Comparison of ENCODE assay signal across 8 cellular contexts in genomic region chr11:77072851-77073327, GRCh38. TPM values are rescaled to one million over a fixed set of nuclear protein-coding genes. Genes with fewer than 3 reads are reported as not detected.
DNase-seq lines count a peak whose midpoint lies in the region; ATAC-seq, FAIRE-seq and TF ChIP-seq lines count a peak whose summit lies in the region.
"Had no signal": no experiment of that assay in that cellular context is flagged by ENCODE, and none has a peak within 500 bp of the region (broad histone marks: within the 10 kb centered on the region; RNA-seq: fewer than 3 reads in every experiment).

No MANE protein-coding gene starts in this region.

- H3K23ac ChIP-seq in mesenchymal stem cell (ENCODE audit: low read length in 2 of 2): no peak overlapping the region

- H3K27ac ChIP-seq in PC-3 (ENCODE audit: low read length) (peak overlapping the region; percentile 51), K562 (ENCODE audit: extremely low read depth, low read depth, low read length) (no peak overlapping the region), mesenchymal stem cell (ENCODE audit: low read length, poor library complexity, severe bottlenecking) (peak overlapping the region; percentile 63), suprapubic skin (peak overlapping the region; percentile 86), caudate nucleus (ENCODE audit: low read depth, low read length) (no peak overlapping the region)

- H3K18ac ChIP-seq in mesenchymal stem cell (ENCODE audit: low read depth in 1 of 2, low read length in 2 of 2): peak overlapping the region; percentile 60 to 79

- H3K27me3 ChIP-seq in PC-3 (ENCODE audit: low read length) (no peaks in the 10 kb centered on the region), K562 (ENCODE audit: control insufficient read depth in 2 of 2, insufficient read depth in 2 of 2, low read length in 2 of 2) (peaks cover 6 to 74% of the 10 kb centered on the region in 2 experiments), mesenchymal stem cell (ENCODE audit: control insufficient read depth in 1 of 2, insufficient read depth in 1 of 2, low read length in 2 of 2) (no peaks in the 10 kb centered on the region), suprapubic skin (no peaks in the 10 kb centered on the region)

- H2BK15ac ChIP-seq in mesenchymal stem cell (ENCODE audit: low read depth, poor library complexity, severe bottlenecking): peak overlapping the region; percentile 73

- BruUV-seq in PC-3 (replicated peaks; lab: Mats Ljungman, UMichigan) (no TSS peak), K562 (replicated peaks; lab: Mats Ljungman, UMichigan) (no TSS peak)

- peak overlapping the region; percentile 87 for H4K91ac ChIP-seq in mesenchymal stem cell (ENCODE audit: low read length)

- H3K9me2 ChIP-seq in PC-3 (replicated peaks; ENCODE audit: low read length): no peaks in the 10 kb centered on the region

- no peak overlapping the region for H2AK5ac ChIP-seq in mesenchymal stem cell (ENCODE audit: low read length, severe bottlenecking)

- no peak for TF ChIP-seq RAD21 in K562 (CRISPR knock-in tag; conservative IDR thresholded peaks at IDR 0.05 in 1 of 2, IDR thresholded peaks at IDR 0.05 in 1 of 2)

- no peaks in the 10 kb centered on the region for H3K79me2 ChIP-seq in PC-3 (ENCODE audit: low read length)
- H3K79me2 ChIP-seq in K562 (ENCODE audit: control insufficient read depth, insufficient read depth, low read length): no peaks in the 10 kb centered on the region

- POLR2A ChIA-PET in PC-3 (lab: Charles Lee; ENCODE audit: unreplicated experiment) (no interaction called here), K562 (lab: Yijun Ruan, JAX) (interaction anchor here (0.6 to 0.9 kb wide), 4 partner anchors 18 to 470 kb away, joined by 3 to 8 read pairs (median 4); no protein-coding TSS in a partner anchor)

- no peaks in the 10 kb centered on the region for H3K9me3 ChIP-seq in PC-3 (ENCODE audit: low read length)
- no peaks in the 10 kb centered on the region for H3K9me3 ChIP-seq in K562 (replicated peaks; ENCODE audit: control insufficient read depth, insufficient read depth, low read depth, low read length)
- peaks cover under 1% of the 10 kb centered on the region for H3K9me3 ChIP-seq in mesenchymal stem cell (ENCODE audit: control insufficient read depth, low read length)
- no peaks in the 10 kb centered on the region for H3K9me3 ChIP-seq in suprapubic skin

- in situ Hi-C loops in K562 (cut with MboI): no loop called here

- H3F3A ChIP-seq in PC-3 (ENCODE audit: low read length, unreplicated experiment): no peaks in the 10 kb centered on the region

- TF ChIP-seq CTCF in PC-3 (conservative IDR thresholded peaks at IDR 0.05; ENCODE audit: low read depth, low read length) (no peak), K562 (IDR thresholded peaks at IDR 0.05 in 2 of 3, conservative IDR thresholded peaks at IDR 0.05 in 1 of 3; ENCODE audit: insufficient read depth in 2 of 3, low read depth in 1 of 3, low read length in 3 of 3) (no peak), suprapubic skin (IDR thresholded peaks at IDR 0.05) (no peak)

- no peak for TF ChIP-seq POLR2A in K562 (conservative IDR thresholded peaks at IDR 0.05)
- no peak for TF ChIP-seq POLR2A in suprapubic skin (IDR thresholded peaks at IDR 0.05)

- no peaks in the 10 kb centered on the region for H4K20me1 ChIP-seq in PC-3 (ENCODE audit: low read length)
- peaks cover 23% of the 10 kb centered on the region for H4K20me1 ChIP-seq in K562 (replicated peaks; ENCODE audit: control insufficient read depth, insufficient read depth, low read length)

- 11% methylated on average over 6 of the region's 8 CpGs for WGBS in K562 (ENCODE audit: insufficient coverage, low coverage, missing lambda C conversion rate)
- 62% methylated on average over 8 of the region's 8 CpGs for WGBS in mesenchymal stem cell
- WGBS in suprapubic skin: 67% methylated on average over 6 of the region's 8 CpGs

- peak overlapping the region; percentile 14 for H3K4me2 ChIP-seq in PC-3 (ENCODE audit: low read length)
- H3K4me2 ChIP-seq in K562 (ENCODE audit: insufficient read depth, low read length): no peak overlapping the region
- H3K4me2 ChIP-seq in mesenchymal stem cell (ENCODE audit: low read length, poor library complexity, severe bottlenecking): no peak overlapping the region

- intact Hi-C loops in PC-3 (cut with micrococcal nuclease) (loop anchor here (1.0 kb wide), 1 partner anchor 26 kb away; no protein-coding TSS in a partner anchor), K562 (cut with micrococcal nuclease) (no loop called here)

- no peak overlapping the region for H3K4me3 ChIP-seq in PC-3 (ENCODE audit: low read length)
- no peak overlapping the region for H3K4me3 ChIP-seq in K562
- H3K4me3 ChIP-seq in mesenchymal stem cell (ENCODE audit: insufficient read depth in 1 of 2, low read depth in 1 of 2, low read length in 2 of 2): peak overlapping the region in 1 of 2 experiments; percentile 31
- no peak overlapping the region for H3K4me3 ChIP-seq in suprapubic skin

- peak overlapping the region; percentile 78 for H4K8ac ChIP-seq in mesenchymal stem cell (ENCODE audit: low read length)

- no peaks in the 10 kb centered on the region for H3K36me3 ChIP-seq in PC-3 (ENCODE audit: low read depth, low read length)
- no peaks in the 10 kb centered on the region; the same call in 2 of the 3 replicates for H3K36me3 ChIP-seq in K562 (ENCODE audit: control insufficient read depth, insufficient read depth, low read length)
- H3K36me3 ChIP-seq in mesenchymal stem cell (ENCODE audit: control insufficient read depth in 1 of 2, insufficient read depth in 2 of 2, low read depth in 1 of 2, low read length in 2 of 2): no peaks in the 10 kb centered on the region
- no peaks in the 10 kb centered on the region for H3K36me3 ChIP-seq in suprapubic skin

- FAIRE-seq in K562 (lab: Jason Lieb, UNC): no peak

- H2AFZ ChIP-seq in PC-3 (ENCODE audit: low read length): no peak overlapping the region
- H2AFZ ChIP-seq in K562 (ENCODE audit: low read depth, low read length): no peak overlapping the region
- H2AFZ ChIP-seq in mesenchymal stem cell (ENCODE audit: low read depth, low read length): no peak overlapping the region

- peak overlapping the region; percentile 39 for H2BK120ac ChIP-seq in mesenchymal stem cell (ENCODE audit: low read depth, low read length)

- no peak overlapping the region for H3K9ac ChIP-seq in PC-3 (ENCODE audit: low read length)
- H3K9ac ChIP-seq in K562 (ENCODE audit: insufficient read depth in 1 of 2, low read depth in 2 of 2, low read length in 2 of 2): peak overlapping the region in 1 of 2 experiments; percentile 43; a peak in 1 of 4 replicates
- H3K9ac ChIP-seq in mesenchymal stem cell (ENCODE audit: low read length): peak overlapping the region; percentile 89

- H2BK5ac ChIP-seq in mesenchymal stem cell (ENCODE audit: low read depth, low read length, poor library complexity, severe bottlenecking): no peak overlapping the region

- TF ChIP-seq EP300 in K562 (IDR thresholded peaks at IDR 0.05; ENCODE audit: low read length) (no peak), suprapubic skin (IDR thresholded peaks at IDR 0.05) (no peak)

- CTCF ChIA-PET in PC-3 (lab: Charles Lee) (interaction anchor here (1.4 to 1.5 kb wide), 2 partner anchors 18 to 25 kb away, joined by 8 to 19 read pairs; no protein-coding TSS in a partner anchor), K562 (lab: Yijun Ruan, JAX; ENCODE audit: low intra/inter-chr PET ratio) (no interaction called here)

- peak overlapping the region; percentile 7 to 33 for H2BK12ac ChIP-seq in mesenchymal stem cell (ENCODE audit: low read length in 2 of 2)

- H3K9me1 ChIP-seq in K562 (ENCODE audit: control insufficient read depth, insufficient read depth, low read length): no peaks in the 10 kb centered on the region

- H3K4ac ChIP-seq in mesenchymal stem cell (ENCODE audit: low read depth in 1 of 2, low read length in 2 of 2): peak overlapping the region; percentile 30 to 38

- H3K79me1 ChIP-seq in mesenchymal stem cell (replicated peaks; ENCODE audit: low read length, poor library complexity, severe bottlenecking): peaks cover 37% of the 10 kb centered on the region

- ATAC-seq in PC-3 (no peak; the same call in 1 of the 2 replicates), K562 (no peak), GM18858 (IDR thresholded peaks at IDR 0.05; ENCODE audit: unreplicated experiment) (no peak)

- H3K14ac ChIP-seq in mesenchymal stem cell (ENCODE audit: low read length in 2 of 2): peak overlapping the region in 1 of 2 experiments; percentile 21

- H3K4me1 ChIP-seq in PC-3 (ENCODE audit: insufficient read depth, low read length): peaks cover 29% of the 10 kb centered on the region
- H3K4me1 ChIP-seq in K562 (replicated peaks in 1 of 2; ENCODE audit: control insufficient read depth in 2 of 2, insufficient read depth in 2 of 2, low read length in 2 of 2): peaks cover 0 to 20% of the 10 kb centered on the region in 2 experiments; a peak in 3 of 5 replicates
- peaks cover 30% of the 10 kb centered on the region for H3K4me1 ChIP-seq in mesenchymal stem cell (ENCODE audit: control insufficient read depth, insufficient read depth, low read depth, low read length)
- peaks cover 36% of the 10 kb centered on the region for H3K4me1 ChIP-seq in suprapubic skin

- DNase-seq in PC-3: no peak
- no peak for DNase-seq in K562 (ENCODE audit: extremely low read depth in 1 of 4, low spot score in 3 of 4)
- no peak for DNase-seq in mesenchymal stem cell
- no peak for DNase-seq in suprapubic skin (ENCODE audit: low spot score in 2 of 2)
- no peak for DNase-seq in KG1 (lab: John Stamatoyannopoulos, UW)
- no peak for DNase-seq in caudate nucleus (lab: John Stamatoyannopoulos, UW)
- DNase-seq: NCI-H1048 had no signal

RNA-seq across cellular contexts. Expression of gene CAPN5, which starts 6.1 kb away (rescaled TPM):
- total RNA-seq in PC-3 (2014; rRNA removed) (6.3 and 7.7 TPM in 2 replicates), K562 (2014; rRNA removed) (0.36 TPM in 1 of 2 replicates, not detected in the other), K562 (2014; rRNA removed; fragmentation: Illumina TruSeq; extraction: Trizol) (0.04 TPM in 1 of 2 replicates, not detected in the other), K562 (2015; rRNA removed; fragmentation: Illumina TruSeq; extraction: Trizol) (0.14 TPM in 1 of 2 replicates, not detected in the other), K562 (2021) (0.40 and 0.44 TPM in 2 replicates), suprapubic skin (1 to 10 TPM in 3 of 4 donors, under 1 TPM in 1; 0.87 to 2.0 (median 1.1) TPM)
- 1.3 and 7.9 TPM in 2 replicates for total RNA-seq in K562 (2011; cell fraction: chromatin; rRNA removed; ENCODE audit: low replicate concordance)
- total RNA-seq in K562 (2011; cell fraction: nucleolus; rRNA removed): 2.8 TPM in 2 replicates
- total RNA-seq in K562 (2011; cell fraction: nucleoplasm; rRNA removed): 4.2 and 4.4 TPM in 2 replicates
- polyA plus RNA-seq in K562 (2011; rRNA removed) (0.43 and 1.7 TPM in 2 replicates), K562 (2014; fragmentation: Illumina TruSeq; extraction: Trizol) (0.13 and 0.44 TPM in 2 replicates), K562 (2014; fragmentation: Nextera tagmentation; extraction: Ambion mirVana) (not detected), K562 (2014; rRNA removed) (0.05 and 0.12 TPM in 2 replicates)
- 0.49 and 0.81 TPM in 2 replicates for polyA plus RNA-seq in K562 (2011; cell fraction: cytosol; rRNA removed)
- polyA plus RNA-seq in K562 (2011; cell fraction: nucleus; rRNA removed): 4.4 and 6.0 TPM in 2 replicates
- 1.00 and 1.3 TPM in 2 replicates for polyA plus RNA-seq in K562 (2012)
- polyA minus RNA-seq in K562 (2011; rRNA and poly(A)+ RNA removed): 0.53 and 0.84 TPM in 2 replicates
- 0.86 and 3.5 TPM in 2 replicates for polyA minus RNA-seq in K562 (2011; cell fraction: cytosol; rRNA and poly(A)+ RNA removed)
- polyA minus RNA-seq in K562 (2011; cell fraction: nucleus; rRNA and poly(A)+ RNA removed): 1.5 and 3.6 TPM in 2 replicates
- 26.0 TPM for polyA plus RNA-seq in mesenchymal stem cell (2013, experiment 1 of 2)
- 25.0 TPM for polyA plus RNA-seq in mesenchymal stem cell (2013, experiment 2 of 2)

RNA-seq across cellular contexts. Expression of gene OMP, which starts 29.8 kb away (rescaled TPM):
- total RNA-seq in PC-3 (2014; rRNA removed): not detected in 2 replicates
- total RNA-seq in K562 (2011; cell fraction: chromatin; rRNA removed; ENCODE audit: low replicate concordance): 2.0 and 3.9 TPM in 2 replicates
- total RNA-seq in K562 (2011; cell fraction: nucleolus; rRNA removed): 2.4 and 4.2 TPM in 2 replicates
- 1.1 and 1.8 TPM in 2 replicates for total RNA-seq in K562 (2011; cell fraction: nucleoplasm; rRNA removed)
- total RNA-seq in K562 (2014; rRNA removed): not detected in 2 replicates
- total RNA-seq in K562 (2014; rRNA removed; fragmentation: Illumina TruSeq; extraction: Trizol): not detected in 2 replicates
- not detected in 2 replicates for total RNA-seq in K562 (2015; rRNA removed; fragmentation: Illumina TruSeq; extraction: Trizol)
- total RNA-seq in K562 (2021): not detected in 2 replicates
- polyA plus RNA-seq in K562 (2011; rRNA removed): not detected in 2 replicates
- not detected in 2 replicates for polyA plus RNA-seq in K562 (2011; cell fraction: cytosol; rRNA removed)
- polyA plus RNA-seq in K562 (2011; cell fraction: nucleus; rRNA removed): 0.74 and 0.86 TPM in 2 replicates
- 0.33 TPM in 1 of 2 replicates, not detected in the other for polyA plus RNA-seq in K562 (2012)
- not detected in 2 replicates for polyA plus RNA-seq in K562 (2014; fragmentation: Illumina TruSeq; extraction: Trizol)
- not detected for polyA plus RNA-seq in K562 (2014; fragmentation: Nextera tagmentation; extraction: Ambion mirVana)
- not detected in 2 replicates for polyA plus RNA-seq in K562 (2014; rRNA removed)
- polyA minus RNA-seq in K562 (2011; rRNA and poly(A)+ RNA removed): not detected in 2 replicates
- not detected in 2 replicates for polyA minus RNA-seq in K562 (2011; cell fraction: cytosol; rRNA and poly(A)+ RNA removed)
- polyA minus RNA-seq in K562 (2011; cell fraction: nucleus; rRNA and poly(A)+ RNA removed): 1.4 TPM in 1 of 2 replicates, not detected in the other
- 0.19 TPM for polyA plus RNA-seq in mesenchymal stem cell (2013, experiment 1 of 2)
- polyA plus RNA-seq in mesenchymal stem cell (2013, experiment 2 of 2): not detected
- 1 to 10 TPM in 1 of 4 donors, not detected in 3; 9.6 TPM for total RNA-seq in suprapubic skin

RNA-seq across cellular contexts. Expression of gene B3GNT6, which starts 38.7 kb away (rescaled TPM):
- total RNA-seq in PC-3 (2014; rRNA removed) (0.04 TPM in 1 of 2 replicates, not detected in the other), K562 (2014; rRNA removed) (not detected in 2 replicates), K562 (2014; rRNA removed; fragmentation: Illumina TruSeq; extraction: Trizol) (not detected in 2 replicates), K562 (2015; rRNA removed; fragmentation: Illumina TruSeq; extraction: Trizol) (not detected in 2 replicates), K562 (2021) (not detected in 2 replicates), suprapubic skin (not detected)
- total RNA-seq in K562 (2011; cell fraction: chromatin; rRNA removed; ENCODE audit: low replicate concordance): 0.21 and 0.25 TPM in 2 replicates
- total RNA-seq in K562 (2011; cell fraction: nucleolus; rRNA removed): 0.33 TPM in 1 of 2 replicates, not detected in the other
- total RNA-seq in K562 (2011; cell fraction: nucleoplasm; rRNA removed): not detected in 2 replicates
- polyA plus RNA-seq in K562 (2011; rRNA removed) (0.03 and 0.04 TPM in 2 replicates), K562 (2014; fragmentation: Illumina TruSeq; extraction: Trizol) (not detected in 2 replicates), K562 (2014; fragmentation: Nextera tagmentation; extraction: Ambion mirVana) (not detected), K562 (2014; rRNA removed) (not detected in 2 replicates)
- 0.03 and 0.12 TPM in 2 replicates for polyA plus RNA-seq in K562 (2011; cell fraction: cytosol; rRNA removed)
- polyA plus RNA-seq in K562 (2011; cell fraction: nucleus; rRNA removed): not detected in 2 replicates
- 0.04 and 0.05 TPM in 2 replicates for polyA plus RNA-seq in K562 (2012)
- not detected in 2 replicates for polyA minus RNA-seq in K562 (2011; rRNA and poly(A)+ RNA removed)
- not detected in 2 replicates for polyA minus RNA-seq in K562 (2011; cell fraction: cytosol; rRNA and poly(A)+ RNA removed)
- not detected in 2 replicates for polyA minus RNA-seq in K562 (2011; cell fraction: nucleus; rRNA and poly(A)+ RNA removed)
- not detected for polyA plus RNA-seq in mesenchymal stem cell (2013, experiment 1 of 2)
- polyA plus RNA-seq in mesenchymal stem cell (2013, experiment 2 of 2): not detected

RNA-seq across cellular contexts. Expression of gene MYO7A, which starts 55.2 kb away (rescaled TPM):
- total RNA-seq in PC-3 (2014; rRNA removed) (0.66 and 1.2 TPM in 2 replicates), K562 (2014; rRNA removed) (0.04 and 0.09 TPM in 2 replicates), K562 (2014; rRNA removed; fragmentation: Illumina TruSeq; extraction: Trizol) (0.04 TPM in 1 of 2 replicates, not detected in the other), K562 (2015; rRNA removed; fragmentation: Illumina TruSeq; extraction: Trizol) (0.07 TPM in 1 of 2 replicates, not detected in the other), K562 (2021) (0.07 and 0.11 TPM in 2 replicates), suprapubic skin (1 to 10 TPM in 3 of 4 donors, under 1 TPM in 1; 0.34 to 2.4 (median 2.0) TPM)
- total RNA-seq in K562 (2011; cell fraction: chromatin; rRNA removed; ENCODE audit: low replicate concordance): 1.1 and 2.5 TPM in 2 replicates
- 0.79 and 1.0 TPM in 2 replicates for total RNA-seq in K562 (2011; cell fraction: nucleolus; rRNA removed)
- 0.53 and 0.73 TPM in 2 replicates for total RNA-seq in K562 (2011; cell fraction: nucleoplasm; rRNA removed)
- polyA plus RNA-seq in K562 (2011; rRNA removed) (0.10 and 0.14 TPM in 2 replicates), K562 (2014; fragmentation: Illumina TruSeq; extraction: Trizol) (0.03 and 0.06 TPM in 2 replicates), K562 (2014; fragmentation: Nextera tagmentation; extraction: Ambion mirVana) (under 1 TPM in 1 of 2 experiments, not detected in 1; 0.01 TPM), K562 (2014; rRNA removed) (0.11 TPM in 1 of 2 replicates, not detected in the other)
- 0.13 and 0.19 TPM in 2 replicates for polyA plus RNA-seq in K562 (2011; cell fraction: cytosol; rRNA removed)
- 1.0 and 1.3 TPM in 2 replicates for polyA plus RNA-seq in K562 (2011; cell fraction: nucleus; rRNA removed)
- polyA plus RNA-seq in K562 (2012): 0.04 and 0.35 TPM in 2 replicates
- polyA minus RNA-seq in K562 (2011; rRNA and poly(A)+ RNA removed): 0.11 and 0.21 TPM in 2 replicates
- not detected in 2 replicates for polyA minus RNA-seq in K562 (2011; cell fraction: cytosol; rRNA and poly(A)+ RNA removed)
- polyA minus RNA-seq in K562 (2011; cell fraction: nucleus; rRNA and poly(A)+ RNA removed): 0.22 and 0.40 TPM in 2 replicates
- polyA plus RNA-seq in mesenchymal stem cell (2013, experiment 1 of 2): 0.04 TPM
- polyA plus RNA-seq in mesenchymal stem cell (2013, experiment 2 of 2): 0.03 TPM

Comparison
In these comparisons a context has a peak if more than half of its experiments do, and no peak if none do; other contexts are left out.
1. H3K27ac ChIP-seq: peak in PC-3 (single experiment), mesenchymal stem cell (single experiment) and suprapubic skin (single experiment); none in K562 (single experiment) and caudate nucleus (single experiment).